10 cellular contexts compared by ENCODE assay signal in the genomic region with DNA sequence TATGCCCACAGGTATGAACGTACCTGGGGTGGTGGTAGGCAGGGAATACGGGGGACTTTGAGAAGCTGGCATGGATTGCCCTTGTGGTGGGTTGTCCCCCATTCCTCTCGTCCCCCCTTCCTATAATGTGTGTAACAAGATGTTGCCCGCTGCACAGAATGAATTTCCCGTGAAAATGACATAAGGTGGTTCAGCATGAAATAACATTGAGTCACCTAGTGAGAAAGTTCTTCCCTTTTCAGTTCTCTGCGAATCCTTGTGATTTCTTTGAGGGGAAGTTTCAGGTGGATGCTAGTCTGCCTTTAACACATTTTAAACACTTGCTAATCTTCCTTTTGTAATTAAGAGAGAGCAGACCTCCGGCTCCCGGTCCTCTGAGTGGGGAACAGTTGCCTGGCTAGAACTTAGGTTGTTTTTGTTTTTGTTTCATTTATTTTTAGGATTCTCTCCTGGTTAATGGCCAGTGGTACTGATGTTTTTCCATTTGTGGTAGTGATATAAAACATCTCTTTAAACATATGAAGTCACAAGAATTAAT. TPM values are rescaled to one million over a fixed set of nuclear protein-coding genes. Genes with fewer than 3 reads are reported as not detected.
DNase-seq lines count a peak whose midpoint lies in the region; ATAC-seq, FAIRE-seq and TF ChIP-seq lines count a peak whose summit lies in the region.
"Had no signal": no experiment of that assay in that cellular context is flagged by ENCODE, and none has a peak within 500 bp of the region (broad histone marks: within the 10 kb centered on the region; RNA-seq: fewer than 3 reads in every experiment).

No MANE protein-coding gene starts in this region.

- POLR2A ChIA-PET in AG04449 (lab: Yijun Ruan, JAX): no interaction called here

- H3K79me1 ChIP-seq in mesenchymal stem cell (replicated peaks; ENCODE audit: low read length, poor library complexity, severe bottlenecking): peaks cover 18% of the 10 kb centered on the region

- no peak overlapping the region for H2BK120ac ChIP-seq in mesenchymal stem cell (ENCODE audit: low read depth, low read length)

- CTCF ChIA-PET in AG04449 (lab: Yijun Ruan, JAX): no interaction called here

- no peak overlapping the region for H2BK15ac ChIP-seq in mesenchymal stem cell (ENCODE audit: low read depth, poor library complexity, severe bottlenecking)

- intact Hi-C loops in breast epithelium (cut with DNase I; ENCODE audit: low total_unique reads): loop anchor here (10.0 kb wide), 1 partner anchor 150 kb away; no protein-coding TSS in a partner anchor

- no peak for ATAC-seq in HG03025 (IDR thresholded peaks at IDR 0.05; ENCODE audit: low FRiP score, unreplicated experiment)

- H3K4me1 ChIP-seq in breast epithelium (peaks cover 2 to 4% of the 10 kb centered on the region in 2 donors), mesenchymal stem cell (ENCODE audit: control insufficient read depth, insufficient read depth, low read depth, low read length) (peaks cover 15% of the 10 kb centered on the region)

- H2BK5ac ChIP-seq in mesenchymal stem cell (ENCODE audit: low read depth, low read length, poor library complexity, severe bottlenecking): no peak overlapping the region

- H3K36me3 ChIP-seq in breast epithelium: no peaks in the 10 kb centered on the region
- no peaks in the 10 kb centered on the region for H3K36me3 ChIP-seq in mesenchymal stem cell (ENCODE audit: control insufficient read depth in 1 of 2, insufficient read depth in 2 of 2, low read depth in 1 of 2, low read length in 2 of 2)

- DNase-seq in AG04449 (ENCODE audit: low read depth, low spot score): no peak
- no peak for DNase-seq in H54 (ENCODE audit: insufficient read length, low spot score)
- no peak for DNase-seq in breast epithelium (ENCODE audit: low spot score in 2 of 2)
- no peak for DNase-seq in mesenchymal stem cell
- no peak for DNase-seq in HuH-7 (ENCODE audit: low spot score)
- DNase-seq in urothelium cell line (ENCODE audit: low spot score): no peak
- DNase-seq in erythroblast (lab: John Stamatoyannopoulos, UW): no peak
- DNase-seq: activated naive CD8-positive, alpha-beta T cell treated with anti-CD3 and anti-CD28 coated beads, Interleukin-2, amount 10 ng/mL, durations not matched to agents 7 days and 5 days; NCI-H187 treated with DMSO at 0.1 percent for 48 hours had no signal

- no peak overlapping the region for H3K27ac ChIP-seq in breast epithelium
- no peak overlapping the region for H3K27ac ChIP-seq in mesenchymal stem cell (ENCODE audit: low read length, poor library complexity, severe bottlenecking)

- H2AFZ ChIP-seq in mesenchymal stem cell (ENCODE audit: low read depth, low read length): no peak overlapping the region

- H3K4ac ChIP-seq in mesenchymal stem cell (ENCODE audit: low read depth in 1 of 2, low read length in 2 of 2): no peak overlapping the region

- no peak overlapping the region for H3K14ac ChIP-seq in mesenchymal stem cell (ENCODE audit: low read length in 2 of 2)

- peak overlapping the region; percentile 49; the same call in 1 of the 2 replicates for H3K4me3 ChIP-seq in AG04449 (ENCODE audit: low read depth, low read length)
- peak overlapping the region in 2 of 3 donors; percentile 65 to 87 for H3K4me3 ChIP-seq in breast epithelium
- H3K4me3 ChIP-seq in mesenchymal stem cell (ENCODE audit: insufficient read depth in 1 of 2, low read depth in 1 of 2, low read length in 2 of 2): peak overlapping the region in 1 of 2 experiments; percentile 81

- TF ChIP-seq CTCF in AG04449 (IDR thresholded peaks at IDR 0.05; ENCODE audit: insufficient read depth, low read length, missing control alignments) (no peak), breast epithelium (IDR thresholded peaks at IDR 0.05) (no peak)

- H3K23ac ChIP-seq in mesenchymal stem cell (ENCODE audit: low read length in 2 of 2): no peak overlapping the region

- H3K27me3 ChIP-seq in breast epithelium (no peaks in the 10 kb centered on the region), mesenchymal stem cell (ENCODE audit: control insufficient read depth in 1 of 2, insufficient read depth in 1 of 2, low read length in 2 of 2) (peaks cover 0 to 50% of the 10 kb centered on the region in 2 experiments)

- H2AK5ac ChIP-seq in mesenchymal stem cell (ENCODE audit: low read length, severe bottlenecking): peak overlapping the region; percentile 27

- FAIRE-seq in H54 (lab: Jason Lieb, UNC) (peak; percentile 50), urothelium cell line (lab: Jason Lieb, UNC) (no peak)

- no peak overlapping the region for H4K8ac ChIP-seq in mesenchymal stem cell (ENCODE audit: low read length)

- no peak overlapping the region for H2BK12ac ChIP-seq in mesenchymal stem cell (ENCODE audit: low read length in 2 of 2)

- H3K9me3 ChIP-seq in breast epithelium: no peaks in the 10 kb centered on the region
- no peaks in the 10 kb centered on the region for H3K9me3 ChIP-seq in mesenchymal stem cell (ENCODE audit: control insufficient read depth, low read length)

- 10% methylated on average over 5 of the region's 8 CpGs for WGBS in mesenchymal stem cell

- H3K4me2 ChIP-seq in mesenchymal stem cell (ENCODE audit: low read length, poor library complexity, severe bottlenecking): peak overlapping the region; percentile 94

- H3K9ac ChIP-seq in mesenchymal stem cell (ENCODE audit: low read length): no peak overlapping the region

- TF ChIP-seq POLR2A in H54 (IDR thresholded peaks at IDR 0.05; ENCODE audit: low read depth, low read length) (no peak), breast epithelium (IDR thresholded peaks at IDR 0.05) (no peak), erythroblast (IDR thresholded peaks at IDR 0.05; ENCODE audit: low read length) (no peak)

- no peak overlapping the region for H4K91ac ChIP-seq in mesenchymal stem cell (ENCODE audit: low read length)

- no peak overlapping the region for H3K18ac ChIP-seq in mesenchymal stem cell (ENCODE audit: low read depth in 1 of 2, low read length in 2 of 2)

RNA-seq across cellular contexts. Expression of a gene that starts 58.9 kb away (rescaled TPM):
- total RNA-seq in breast epithelium: 10 to 100 TPM in 2 of 3 donors, 1 to 10 TPM in 1; 5.3 to 23.4 (median 10.8) TPM
- 0.10 TPM for polyA plus RNA-seq in mesenchymal stem cell (2013, experiment 1 of 2)
- 0.14 TPM for polyA plus RNA-seq in mesenchymal stem cell (2013, experiment 2 of 2)
